In genomic region chr4:2793920-2794706, GRCh38 we compare ENCODE assay signal across 8 cellular contexts. TPM values are rescaled to one million over a fixed set of nuclear protein-coding genes. Genes with fewer than 3 reads are reported as not detected.
DNase-seq lines count a peak whose midpoint lies in the region; ATAC-seq and TF ChIP-seq lines count a peak whose summit lies in the region.

No MANE protein-coding gene starts in this region.

- POLR2A ChIA-PET in activated CD4-positive, alpha-beta memory T cell treated with anti-CD3 and anti-CD28 coated beads for 36 hours (lab: Charles Lee) = interaction anchor here (1.0 kb wide), 1 partner anchor 78 kb away, joined by 3 read pairs; no protein-coding TSS in a partner anchor

- peaks cover 49% of the 10 kb centered on the region for H3K4me1 Mint-ChIP-seq in stimulated activated naive CD8-positive, alpha-beta T cell treated with anti-CD3 and anti-CD28 coated beads, Interleukin-15, Interleukin-2, amounts not matched to agents 100 ng/mL and 50 ng/mL, for 24 hours (ENCODE audit: low read depth)
- peaks cover 47% of the 10 kb centered on the region for H3K4me1 Mint-ChIP-seq in activated CD4-positive, alpha-beta memory T cell treated with anti-CD3 and anti-CD28 coated beads for 36 hours (ENCODE audit: low read depth)

- ATAC-seq in stimulated activated naive CD8-positive, alpha-beta T cell treated with anti-CD3 and anti-CD28 coated beads, Interleukin-15, Interleukin-2, amounts not matched to agents 100 U/mL and 50 U/mL, for 24 hours = no peak

- H3K4me3 ChIP-seq in fibroblast of villous mesenchyme (ENCODE audit: low read depth, low read length) = peak overlapping the region; percentile 71

- no peaks in the 10 kb centered on the region for H3K9me3 Mint-ChIP-seq in stimulated activated naive CD8-positive, alpha-beta T cell treated with anti-CD3 and anti-CD28 coated beads, Interleukin-15, Interleukin-2, amounts not matched to agents 100 ng/mL and 50 ng/mL, for 24 hours
- no peaks in the 10 kb centered on the region for H3K9me3 Mint-ChIP-seq in activated CD4-positive, alpha-beta memory T cell treated with anti-CD3 and anti-CD28 coated beads for 36 hours

- peak overlapping the region; percentile 86 for H3K27ac Mint-ChIP-seq in stimulated activated naive CD8-positive, alpha-beta T cell treated with anti-CD3 and anti-CD28 coated beads, Interleukin-15, Interleukin-2, amounts not matched to agents 100 ng/mL and 50 ng/mL, for 24 hours
- H3K27ac Mint-ChIP-seq in activated CD4-positive, alpha-beta memory T cell treated with anti-CD3 and anti-CD28 coated beads for 36 hours = peak overlapping the region; percentile 87

- no peak for TF ChIP-seq CTCF in fibroblast of villous mesenchyme (IDR thresholded peaks at IDR 0.05; ENCODE audit: insufficient read depth, low read depth, low read length)

- intact Hi-C loops in activated CD4-positive, alpha-beta memory T cell treated with anti-CD3 and anti-CD28 coated beads for 36 hours (cut with micrococcal nuclease) = loop anchor here (2.0 kb wide), 1 partner anchor 23 kb away; no protein-coding TSS in a partner anchor
- intact Hi-C loops in posterior vena cava (cut with DNase I) = no loop called here

- no peaks in the 10 kb centered on the region for H3K27me3 Mint-ChIP-seq in stimulated activated naive CD8-positive, alpha-beta T cell treated with anti-CD3 and anti-CD28 coated beads, Interleukin-15, Interleukin-2, amounts not matched to agents 100 ng/mL and 50 ng/mL, for 24 hours
- H3K27me3 Mint-ChIP-seq in activated CD4-positive, alpha-beta memory T cell treated with anti-CD3 and anti-CD28 coated beads for 36 hours = no peaks in the 10 kb centered on the region

- H3K4me3 Mint-ChIP-seq in stimulated activated naive CD8-positive, alpha-beta T cell treated with anti-CD3 and anti-CD28 coated beads, Interleukin-15, Interleukin-2, amounts not matched to agents 100 ng/mL and 50 ng/mL, for 24 hours = peak overlapping the region; percentile 86
- peak overlapping the region; percentile 83 for H3K4me3 Mint-ChIP-seq in activated CD4-positive, alpha-beta memory T cell treated with anti-CD3 and anti-CD28 coated beads for 36 hours

- DNase-seq in stimulated activated naive CD8-positive, alpha-beta T cell treated with anti-CD3 and anti-CD28 coated beads, Interleukin-15, Interleukin-2, amounts not matched to agents 100 U/mL and 50 U/mL, for 24 hours = no peak
- DNase-seq in activated CD4-positive, alpha-beta memory T cell treated with anti-CD3 and anti-CD28 coated beads for 36 hours = no peak
- DNase-seq in fibroblast of villous mesenchyme (ENCODE audit: low read depth) = peak; percentile 63
- DNase-seq in posterior vena cava (ENCODE audit: low spot score) = peak; percentile 86
- no peak for DNase-seq in SHP77 (lab: John Stamatoyannopoulos, UW)
- DNase-seq in cortex of kidney (lab: John Stamatoyannopoulos, UW) = no peak
- DNase-seq in NCI-H1930 (lab: John Stamatoyannopoulos, UW) = no peak

- CTCF ChIA-PET in activated CD4-positive, alpha-beta memory T cell treated with anti-CD3 and anti-CD28 coated beads for 36 hours (lab: Charles Lee) = no interaction called here

- no peaks in the 10 kb centered on the region for H3K36me3 Mint-ChIP-seq in stimulated activated naive CD8-positive, alpha-beta T cell treated with anti-CD3 and anti-CD28 coated beads, Interleukin-15, Interleukin-2, amounts not matched to agents 100 ng/mL and 50 ng/mL, for 24 hours (ENCODE audit: low read depth)
- H3K36me3 Mint-ChIP-seq in activated CD4-positive, alpha-beta memory T cell treated with anti-CD3 and anti-CD28 coated beads for 36 hours = no peaks in the 10 kb centered on the region

RNA-seq across cellular contexts. Expression of gene SH3BP2, which starts 1.2 kb away (rescaled TPM):
- total RNA-seq in activated CD4-positive, alpha-beta memory T cell treated with anti-CD3 and anti-CD28 coated beads for 36 hours = 10 to 100 TPM; 55.9 to 62.8 TPM
- total RNA-seq in fibroblast of villous mesenchyme (23.3 and 27.4 TPM in 2 replicates), posterior vena cava (10 to 100 TPM; 47.8 to 52.4 TPM)

RNA-seq across cellular contexts. Expression of gene TNIP2, which starts 38.0 kb away (rescaled TPM):
- 10 to 100 TPM; 74.2 to 77.5 TPM for total RNA-seq in activated CD4-positive, alpha-beta memory T cell treated with anti-CD3 and anti-CD28 coated beads for 36 hours
- total RNA-seq in fibroblast of villous mesenchyme (41.9 and 50.3 TPM in 2 replicates), posterior vena cava (10 to 100 TPM; 25.4 to 29.2 TPM)

RNA-seq across cellular contexts. Expression of gene ADD1, which starts 49.5 kb away (rescaled TPM):
- 100 to 1,000 TPM; 212 TPM for total RNA-seq in activated CD4-positive, alpha-beta memory T cell treated with anti-CD3 and anti-CD28 coated beads for 36 hours
- 212 and 235 TPM in 2 replicates for total RNA-seq in fibroblast of villous mesenchyme
- total RNA-seq in posterior vena cava = 100 to 1,000 TPM; 297 to 327 TPM

Comparison
In these comparisons a context has a peak if more than half of its experiments do, and no peak if none do; other contexts are left out.
1. DNase-seq: peak in fibroblast of villous mesenchyme (single experiment) and posterior vena cava (single experiment); none in stimulated activated naive CD8-positive, alpha-beta T cell treated with anti-CD3 and anti-CD28 coated beads, Interleukin-15, Interleukin-2, amounts not matched to agents 100 U/mL and 50 U/mL, for 24 hours (single experiment), activated CD4-positive, alpha-beta memory T cell treated with anti-CD3 and anti-CD28 coated beads for 36 hours (single experiment), SHP77 (0 of 2), cortex of kidney (single experiment) and NCI-H1930 (0 of 2).